In the genomic region with DNA sequence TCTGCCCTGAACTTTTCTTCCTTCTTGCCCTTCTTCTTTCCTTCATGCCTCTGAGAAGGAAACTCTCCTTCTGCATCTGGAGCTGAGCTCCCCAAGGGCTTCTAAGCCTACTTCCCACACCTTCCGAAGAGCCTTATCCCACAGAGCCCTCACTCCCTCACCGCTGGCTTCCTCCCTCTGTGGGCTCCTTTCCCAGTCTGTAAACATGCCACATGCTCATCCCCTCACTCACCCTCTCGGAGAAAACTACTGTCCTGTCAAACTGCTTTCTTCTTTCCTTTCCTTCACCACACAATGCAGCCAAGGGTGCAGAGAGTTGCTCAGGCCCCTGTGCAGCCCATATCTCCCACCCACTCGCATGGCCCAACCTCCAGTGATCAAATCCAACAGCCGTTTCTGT, we compare ENCODE assay signal across 23 cellular contexts. TPM values are rescaled to one million over a fixed set of nuclear protein-coding genes. Genes with fewer than 3 reads are reported as not detected.
DNase-seq lines count a peak whose midpoint lies in the region; TF ChIP-seq lines count a peak whose summit lies in the region.
"Had no signal": no experiment of that assay in that cellular context is flagged by ENCODE, and none has a peak within 500 bp of the region (broad histone marks: within the 10 kb centered on the region; RNA-seq: fewer than 3 reads in every experiment).

No MANE protein-coding gene starts in this region.

- TF ChIP-seq CTCF in fibroblast of villous mesenchyme (IDR thresholded peaks at IDR 0.05; ENCODE audit: insufficient read depth, low read depth, low read length) = no peak
- no peak for TF ChIP-seq CTCF in dorsolateral prefrontal cortex (IDR thresholded peaks at IDR 0.05 in 54 of 56, conservative IDR thresholded peaks at IDR 0.05 in 2 of 56; ENCODE audit: low read depth in 1 of 56, partially characterized antibody in 56 of 56)

- H3K9me3 ChIP-seq in neuronal stem cell (replicated peaks in 1 of 2; ENCODE audit: control insufficient read depth in 2 of 2, insufficient read depth in 1 of 2, low read depth in 1 of 2, low read length in 2 of 2) = peaks cover 0 to 3% of the 10 kb centered on the region in 2 donors
- H3K9me3 ChIP-seq: suprapubic skin had no signal

- DNase-seq in D341Med (ENCODE audit: low spot score) (peak; percentile 61), fibroblast of villous mesenchyme (ENCODE audit: low read depth) (peak; percentile 31), neuronal stem cell (ENCODE audit: low spot score) (no peak), 8988T (no peak), dorsolateral prefrontal cortex (no peak), NCI-H128 (lab: John Stamatoyannopoulos, UW; ENCODE audit: unreplicated experiment) (no peak)
- no peak for DNase-seq in activated CD4-positive, CD25-positive, alpha-beta regulatory T cell (lab: John Stamatoyannopoulos, UW)
- DNase-seq: anterior cingulate cortex; effector CD8-positive, alpha-beta T cell; foreskin melanocyte; GM23248; Kasumi-1; mammary epithelial cell; MV-4-11; NCI-H146; NCI-H510A; occipital lobe; Right ventricle myocardium superior; stimulated activated CD4-positive, alpha-beta T cell treated with anti-CD3 and anti-CD28 coated beads, Interleukin-4, amount 100 ng/mL, for 1 hour had no signal

- H3K27me3 ChIP-seq in neuronal stem cell (ENCODE audit: control insufficient read depth in 3 of 3, insufficient read depth in 3 of 3, low read depth in 1 of 3, low read length in 3 of 3) (no peaks in the 10 kb centered on the region), dorsolateral prefrontal cortex (no peaks in the 10 kb centered on the region)
- H3K27me3 ChIP-seq: suprapubic skin had no signal

- no peak overlapping the region for H3K4me3 ChIP-seq in fibroblast of villous mesenchyme (ENCODE audit: low read depth, low read length)
- H3K4me3 ChIP-seq in neuronal stem cell (ENCODE audit: low read length in 2 of 2) = no peak overlapping the region
- H3K4me3 ChIP-seq in dorsolateral prefrontal cortex = no peak overlapping the region
- H3K4me3 ChIP-seq: GM23248, suprapubic skin had no signal

- H3K79me1 ChIP-seq in neuronal stem cell (ENCODE audit: low read depth, low read length) = no peaks in the 10 kb centered on the region

- H3K14ac ChIP-seq in neuronal stem cell (ENCODE audit: low read length) = no peak overlapping the region

- no peak overlapping the region for H4K8ac ChIP-seq in neuronal stem cell (ENCODE audit: low read depth, low read length)

- no peak overlapping the region for H2BK15ac ChIP-seq in neuronal stem cell (ENCODE audit: low read length)

- peaks cover 14 to 21% of the 10 kb centered on the region in 2 donors for H3K36me3 ChIP-seq in neuronal stem cell (replicated peaks in 1 of 2; ENCODE audit: control insufficient read depth in 2 of 2, insufficient read depth in 2 of 2, low read length in 2 of 2)

- H3K4ac ChIP-seq in neuronal stem cell (ENCODE audit: low read length) = peak overlapping the region; percentile 23

- H3K27ac ChIP-seq in neuronal stem cell (replicated peaks; ENCODE audit: low read length) (no peak overlapping the region), dorsolateral prefrontal cortex (no peak overlapping the region)
- H3K27ac ChIP-seq: C4-2B, GM23248, HL-60, suprapubic skin had no signal

- no peak overlapping the region for H3K4me2 ChIP-seq in neuronal stem cell (ENCODE audit: insufficient read depth, low read length, poor library complexity, severe bottlenecking)

- WGBS in neuronal stem cell (ENCODE audit: extremely low coverage in 2 of 2, insufficient read length in 2 of 2, insufficient replicate concordance in 1 of 2), 2 donors = no CpG with 5 or more reads among the region's 5 CpGs

- no peak overlapping the region for H2BK5ac ChIP-seq in neuronal stem cell (ENCODE audit: low read length)

- no peak overlapping the region for H3K9ac ChIP-seq in neuronal stem cell (ENCODE audit: low read depth, low read length, poor library complexity)
- H3K9ac ChIP-seq: GM23248 had no signal

- intact Hi-C loops in dorsolateral prefrontal cortex (cut with DNase I) = loop anchor here (5.0 kb wide), 3 partner anchors 59 to 244 kb away; a partner anchor contains a TSS

- no peak overlapping the region for H2AK5ac ChIP-seq in neuronal stem cell (ENCODE audit: low read depth, low read length)

- no peak overlapping the region for H2BK120ac ChIP-seq in neuronal stem cell (ENCODE audit: low read depth, low read length)

- H2BK12ac ChIP-seq in neuronal stem cell (ENCODE audit: low read length) = no peak overlapping the region

- H3K18ac ChIP-seq in neuronal stem cell (ENCODE audit: low read length) = no peak overlapping the region

- H3K4me1 ChIP-seq in neuronal stem cell (ENCODE audit: control insufficient read depth in 2 of 2, insufficient read depth in 1 of 2, low read depth in 1 of 2, low read length in 2 of 2) = no peaks in the 10 kb centered on the region

- H2AFZ ChIP-seq in neuronal stem cell (ENCODE audit: low read length) = no peak overlapping the region
- H2AFZ ChIP-seq: GM23248 had no signal

- no peak overlapping the region for H4K91ac ChIP-seq in neuronal stem cell (ENCODE audit: low read depth, low read length, poor library complexity)

- H3K23ac ChIP-seq in neuronal stem cell (ENCODE audit: low read depth, low read length, poor library complexity) = peak overlapping the region; percentile 44

TF ChIP-seq in PFSK-1, 5 proteins besides CTCF, POLR2A, EP300 and RAD21:
- TF ChIP-seq TAF1 (IDR thresholded peaks at IDR 0.05; ENCODE audit: borderline replicate concordance, insufficient read depth, low read length) (no peak), FOXP2 (optimal IDR thresholded peaks at IDR 0.05; ENCODE audit: borderline replicate concordance, extremely low read depth, extremely low read length, insufficient read depth) (peak; percentile 30)

RNA-seq across cellular contexts. Expression of a gene that starts 18.1 kb away (rescaled TPM):
- 19.2 TPM for polyA plus RNA-seq in PFSK-1 (2012; ENCODE audit: insufficient read length, low read depth)
- total RNA-seq in fibroblast of villous mesenchyme (4.7 and 9.3 TPM in 2 replicates), dorsolateral prefrontal cortex (10 to 100 TPM; 10.4 to 26.5 (median 18.4) TPM)
- polyA plus RNA-seq in neuronal stem cell (2013, experiment 1 of 2) = 5.0 TPM
- polyA plus RNA-seq in neuronal stem cell (2013, experiment 2 of 2) = 4.8 TPM

RNA-seq across cellular contexts. Expression of a gene that starts 18.4 kb away (rescaled TPM):
- 69.4 TPM for polyA plus RNA-seq in PFSK-1 (2012; ENCODE audit: insufficient read length, low read depth)
- total RNA-seq in fibroblast of villous mesenchyme (78.9 and 91.5 TPM in 2 replicates), dorsolateral prefrontal cortex (10 to 100 TPM; 43.3 to 95.3 (median 62.7) TPM)
- polyA plus RNA-seq in neuronal stem cell (2013, experiment 1 of 2) = 23.7 TPM
- polyA plus RNA-seq in neuronal stem cell (2013, experiment 2 of 2) = 24.3 TPM

RNA-seq across cellular contexts. Expression of a gene that starts 58.4 kb away (rescaled TPM):
- 171 TPM for polyA plus RNA-seq in PFSK-1 (2012; ENCODE audit: insufficient read length, low read depth)
- total RNA-seq in fibroblast of villous mesenchyme = 546 and 615 TPM in 2 replicates
- polyA plus RNA-seq in neuronal stem cell (2013, experiment 1 of 2) = 201 TPM
- polyA plus RNA-seq in neuronal stem cell (2013, experiment 2 of 2) = 206 TPM
- 100 to 1,000 TPM in 108 of 120 experiments, 10 to 100 TPM in 12; 73.4 to 149 (median 121) TPM for total RNA-seq in dorsolateral prefrontal cortex

Comparison
In these comparisons a context has a peak if more than half of its experiments do, and no peak if none do; other contexts are left out.
1. DNase-seq: peak in D341Med (single experiment) and fibroblast of villous mesenchyme (single experiment); none in neuronal stem cell (single experiment), 8988T (single experiment), dorsolateral prefrontal cortex (0 of 10), activated CD4-positive, CD25-positive, alpha-beta regulatory T cell (0 of 4) and NCI-H128 (single experiment).